Comparison of ENCODE assay signal across 22 cellular contexts in genomic region chr3:118765636-118766305, GRCh38.
"Had no signal": no experiment of that assay in that cellular context is flagged by ENCODE, and none has a peak within 500 bp of the region (broad histone marks: within the 10 kb centered on the region; RNA-seq: fewer than 3 reads in every experiment).

No MANE protein-coding gene starts in this region.

- H3K4me1 ChIP-seq: foreskin keratinocyte, left ventricle myocardium inferior, lower lobe of right lung, suprapubic skin, thyroid gland had no signal

- H3K79me2 ChIP-seq: hepatocyte had no signal

- FAIRE-seq: endothelial cell of umbilical vein, kidney, small intestine, urothelium cell line had no signal

- H3K27ac ChIP-seq: foreskin keratinocyte, hepatocyte, left ventricle myocardium inferior, lower lobe of right lung, ovary, suprapubic skin, thyroid gland had no signal

- H3K4me2 ChIP-seq: hepatocyte had no signal

- H2AFZ ChIP-seq: hepatocyte had no signal

- DNase-seq: effector CD4-positive, alpha-beta T cell; endodermal cell; erythroblast; foreskin keratinocyte; head of caudate nucleus; kidney; left cardiac atrium; left ventricle myocardium inferior; lower lobe of right lung; natural killer cell; ovary; right cardiac atrium; small intestine; stimulated activated CD4-positive, alpha-beta T cell treated with anti-CD3 and anti-CD28 coated beads, Interleukin-12 subunit alpha, Interleukin-12 subunit beta, amount 100 ng/mL, for 4 hours; stimulated activated CD8-positive, alpha-beta memory T cell treated with anti-CD3 and anti-CD28 coated beads, Interleukin-4, amount 100 ng/mL, for 48 hours; stimulated activated naive CD8-positive, alpha-beta T cell treated with anti-CD3 and anti-CD28 coated beads, Interleukin-15, Interleukin-2, amounts not matched to agents 100 U/mL and 50 U/mL, for 24 hours; thyroid gland had no signal

- H3K9me3 ChIP-seq: left ventricle myocardium inferior, lower lobe of right lung, ovary, suprapubic skin, thyroid gland had no signal

- H3K36me3 ChIP-seq: left ventricle myocardium inferior, lower lobe of right lung, ovary, suprapubic skin, thyroid gland had no signal

- H3K27me3 ChIP-seq: foreskin keratinocyte, hepatocyte, ovary, suprapubic skin, thyroid gland had no signal

- ATAC-seq: foreskin keratinocyte; left cardiac atrium; lower lobe of right lung; natural killer cell; right cardiac atrium; stimulated activated effector memory CD8-positive, alpha-beta T cell treated with anti-CD3 and anti-CD28 coated beads, Interleukin-12 subunit alpha, Interleukin-12 subunit beta, amount 100 ng/mL, for 72 hours; stimulated activated naive CD8-positive, alpha-beta T cell treated with anti-CD3 and anti-CD28 coated beads, Interleukin-15, Interleukin-2, amounts not matched to agents 100 U/mL and 50 U/mL, for 24 hours had no signal

- H3K4me3 ChIP-seq: hepatocyte, left ventricle myocardium inferior, lower lobe of right lung, ovary, suprapubic skin, thyroid gland had no signal
